ENCODE assay signal across 1 cellular context in genomic region chr15:83068054-83068453, GRCh38.
TF ChIP-seq lines count a peak whose summit lies in the region.

No MANE protein-coding gene starts in this region.

TF ChIP-seq in GM12878, 131 proteins besides CTCF, POLR2A, EP300 and RAD21:
- TF ChIP-seq CUX1 (IDR thresholded peaks at IDR 0.05; ENCODE audit: insufficient replicate concordance, low read depth, low read length) (no peak), NR2C2 (IDR thresholded peaks at IDR 0.05; ENCODE audit: borderline replicate concordance, control insufficient read depth, insufficient read length, low read depth) (no peak), MLLT1 (IDR thresholded peaks at IDR 0.05) (no peak), E2F4 (IDR thresholded peaks at IDR 0.05; ENCODE audit: low read depth, low read length) (no peak), BRCA1 (IDR thresholded peaks at IDR 0.05; ENCODE audit: low read depth, low read length) (no peak), MXI1 (IDR thresholded peaks at IDR 0.05; ENCODE audit: low read depth, low read length) (no peak), RELA (IDR thresholded peaks at IDR 0.05; ENCODE audit: borderline replicate concordance, partially characterized antibody) (no peak), NFIC (IDR thresholded peaks at IDR 0.05; ENCODE audit: low read depth, low read length) (no peak), SREBF1 (IDR thresholded peaks at IDR 0.05; ENCODE audit: low read length) (no peak)
TF ChIP-seq in GM12878: peak in this region for 0.
